Comparison of ENCODE assay signal across 8 cellular contexts in genomic region chr4:81351653-81352455, GRCh38.
DNase-seq lines count a peak whose midpoint lies in the region; ATAC-seq and TF ChIP-seq lines count a peak whose summit lies in the region.

No MANE protein-coding gene starts in this region.

- H3K4me3 ChIP-seq in fibroblast of mammary gland (ENCODE audit: control insufficient read depth, low read depth, low read length) (no peak overlapping the region), suprapubic skin (no peak overlapping the region)

- no peak overlapping the region for H3K4me3 Mint-ChIP-seq in activated T-cell treated with anti-CD3 and anti-CD28 coated beads, Interleukin-2, amount 50 U/mL, for 24 hours

- TF ChIP-seq CTCF in fibroblast of mammary gland (conservative IDR thresholded peaks at IDR 0.05; ENCODE audit: control insufficient read depth, insufficient read depth, low read depth, low read length) (peak; percentile 95), suprapubic skin (IDR thresholded peaks at IDR 0.05) (peak; percentile 38 to 83)

- 24% methylated on average over 11 of the region's 11 CpGs for WGBS in suprapubic skin

- no peak overlapping the region for H3K27ac ChIP-seq in suprapubic skin

- no peaks in the 10 kb centered on the region for H3K4me1 Mint-ChIP-seq in activated T-cell treated with anti-CD3 and anti-CD28 coated beads, Interleukin-2, amount 50 U/mL, for 24 hours (ENCODE audit: low read depth)

- no peaks in the 10 kb centered on the region for H3K9me3 Mint-ChIP-seq in activated T-cell treated with anti-CD3 and anti-CD28 coated beads, Interleukin-2, amount 50 U/mL, for 24 hours

- no peaks in the 10 kb centered on the region for H3K36me3 ChIP-seq in suprapubic skin

- DNase-seq in DMS79 (lab: John Stamatoyannopoulos, UW) (peak; percentile 33), HT1080 (ENCODE audit: low read depth) (peak; percentile 27), OCI-M1 (lab: John Stamatoyannopoulos, UW) (peak; percentile 84), fibroblast of mammary gland (ENCODE audit: low read depth) (peak; percentile 80), non-pigmented ciliary epithelial cell (ENCODE audit: low read depth) (peak; percentile 40), suprapubic skin (ENCODE audit: low spot score in 2 of 2) (peak; percentile 73 to 84)
- DNase-seq in activated T-cell treated with anti-CD3 and anti-CD28 coated beads, Interleukin-2, amount 50 U/mL, for 24 hours = peak; percentile 70

- no peaks in the 10 kb centered on the region for H3K4me1 ChIP-seq in suprapubic skin

- no peaks in the 10 kb centered on the region for H3K27me3 ChIP-seq in suprapubic skin

- ATAC-seq in GM21390 (IDR thresholded peaks at IDR 0.05; ENCODE audit: unreplicated experiment) = peak; percentile 95

- no peak for TF ChIP-seq EP300 in suprapubic skin (IDR thresholded peaks at IDR 0.05)

- no peak overlapping the region for H3K27ac Mint-ChIP-seq in activated T-cell treated with anti-CD3 and anti-CD28 coated beads, Interleukin-2, amount 50 U/mL, for 24 hours

- H3K27me3 Mint-ChIP-seq in activated T-cell treated with anti-CD3 and anti-CD28 coated beads, Interleukin-2, amount 50 U/mL, for 24 hours = peaks cover 28% of the 10 kb centered on the region

- no peaks in the 10 kb centered on the region for H3K9me3 ChIP-seq in suprapubic skin

- H3K36me3 Mint-ChIP-seq in activated T-cell treated with anti-CD3 and anti-CD28 coated beads, Interleukin-2, amount 50 U/mL, for 24 hours (ENCODE audit: low read depth) = no peaks in the 10 kb centered on the region

- no peak for TF ChIP-seq POLR2A in suprapubic skin (IDR thresholded peaks at IDR 0.05)

Comparison
In these comparisons a context has a peak if more than half of its experiments do, and no peak if none do; other contexts are left out.
1. DNase-seq: peak in every context shown above with its lines; median percentile 84 in OCI-M1; 80 in fibroblast of mammary gland; 78 in suprapubic skin; 70 in activated T-cell treated with anti-CD3 and anti-CD28 coated beads, Interleukin-2, amount 50 U/mL, for 24 hours; 40 in non-pigmented ciliary epithelial cell; 33 in DMS79; 27 in HT1080.